Comparison of ENCODE assay signal across 23 cellular contexts in genomic region chr1:89702520-89703045, GRCh38.
DNase-seq lines count a peak whose midpoint lies in the region; ATAC-seq and TF ChIP-seq lines count a peak whose summit lies in the region.
"Had no signal": no experiment of that assay in that cellular context is flagged by ENCODE, and none has a peak within 500 bp of the region (broad histone marks: within the 10 kb centered on the region; RNA-seq: fewer than 3 reads in every experiment).

No MANE protein-coding gene starts in this region.

- H3K9me3 Mint-ChIP-seq in activated T-cell treated with anti-CD3 and anti-CD28 coated beads, Interleukin-2, amount 50 U/mL, for 24 hours = peaks cover 9% of the 10 kb centered on the region
- peaks cover 11% of the 10 kb centered on the region for H3K9me3 Mint-ChIP-seq in activated naive CD8-positive, alpha-beta T cell treated with anti-CD3 and anti-CD28 coated beads, Interleukin-2, amount 50 U/mL, for 24 hours

- H3K36me3 ChIP-seq in DND-41 (ENCODE audit: insufficient read depth, low read length) (peaks cover 3% of the 10 kb centered on the region; the same call in 1 of the 2 replicates), tibial nerve (peaks cover 0 to 3% (median 0%) of the 10 kb centered on the region in 3 donors)
- H3K36me3 ChIP-seq: MG63, SJCRH30 had no signal

- H4K20me1 ChIP-seq in DND-41 (ENCODE audit: insufficient read depth, low read length) = no peaks in the 10 kb centered on the region

- no peaks in the 10 kb centered on the region for H3K27me3 Mint-ChIP-seq in activated T-cell treated with anti-CD3 and anti-CD28 coated beads, Interleukin-2, amount 50 U/mL, for 24 hours
- no peaks in the 10 kb centered on the region for H3K27me3 Mint-ChIP-seq in T-helper 17 cell
- no peaks in the 10 kb centered on the region for H3K27me3 Mint-ChIP-seq in activated naive CD8-positive, alpha-beta T cell treated with anti-CD3 and anti-CD28 coated beads, Interleukin-2, amount 50 U/mL, for 24 hours

- H3K4me1 ChIP-seq in DND-41 (ENCODE audit: insufficient read depth, low read length) = peaks cover 69% of the 10 kb centered on the region
- H3K4me1 ChIP-seq in tibial nerve = peaks cover 0 to 6% (median 2%) of the 10 kb centered on the region in 4 donors
- H3K4me1 ChIP-seq: SJCRH30 had no signal

- no peak for ATAC-seq in DND-41 (ENCODE audit: insufficient read depth, low read depth)
- ATAC-seq in T-helper 17 cell = no peak
- no peak for ATAC-seq in activated naive CD8-positive, alpha-beta T cell treated with anti-CD3 and anti-CD28 coated beads, Interleukin-2, amount 50 U/mL, for 24 hours
- ATAC-seq in GM18498 (IDR thresholded peaks at IDR 0.05; ENCODE audit: unreplicated experiment) = no peak
- no peak for ATAC-seq in HG03521 (IDR thresholded peaks at IDR 0.05; ENCODE audit: unreplicated experiment)
- ATAC-seq: PC-3, Right ventricle myocardium inferior had no signal

- no peak for TF ChIP-seq EP300 in tibial nerve (IDR thresholded peaks at IDR 0.05)

- H3K4me3 Mint-ChIP-seq in activated T-cell treated with anti-CD3 and anti-CD28 coated beads, Interleukin-2, amount 50 U/mL, for 24 hours = no peak overlapping the region
- no peak overlapping the region for H3K4me3 Mint-ChIP-seq in T-helper 17 cell
- no peak overlapping the region for H3K4me3 Mint-ChIP-seq in activated naive CD8-positive, alpha-beta T cell treated with anti-CD3 and anti-CD28 coated beads, Interleukin-2, amount 50 U/mL, for 24 hours

- WGBS in tibial nerve, 2 donors = 95 to 98% methylated on average over 1 of the region's 1 CpG

- no peaks in the 10 kb centered on the region for H3K79me2 ChIP-seq in DND-41 (ENCODE audit: insufficient read depth, low read length)

- H3K4me2 ChIP-seq in DND-41 (ENCODE audit: insufficient read depth, low read length) = peak overlapping the region; percentile 31

- H3K4me1 Mint-ChIP-seq in activated T-cell treated with anti-CD3 and anti-CD28 coated beads, Interleukin-2, amount 50 U/mL, for 24 hours (ENCODE audit: low read depth) = peaks cover 72% of the 10 kb centered on the region
- peaks cover 39% of the 10 kb centered on the region for H3K4me1 Mint-ChIP-seq in T-helper 17 cell
- peaks cover 85% of the 10 kb centered on the region for H3K4me1 Mint-ChIP-seq in activated naive CD8-positive, alpha-beta T cell treated with anti-CD3 and anti-CD28 coated beads, Interleukin-2, amount 50 U/mL, for 24 hours

- TF ChIP-seq POLR2A in tibial nerve (IDR thresholded peaks at IDR 0.05) = no peak

- H3K36me3 Mint-ChIP-seq in activated T-cell treated with anti-CD3 and anti-CD28 coated beads, Interleukin-2, amount 50 U/mL, for 24 hours (ENCODE audit: low read depth) = peaks cover 85% of the 10 kb centered on the region
- H3K36me3 Mint-ChIP-seq in T-helper 17 cell (ENCODE audit: low read depth) = peaks cover 5% of the 10 kb centered on the region
- H3K36me3 Mint-ChIP-seq in activated naive CD8-positive, alpha-beta T cell treated with anti-CD3 and anti-CD28 coated beads, Interleukin-2, amount 50 U/mL, for 24 hours (ENCODE audit: low read depth) = peaks cover 68% of the 10 kb centered on the region

- TF ChIP-seq CTCF in DND-41 (IDR thresholded peaks at IDR 0.05; ENCODE audit: borderline replicate concordance, extremely low read depth, low read length, poor library complexity, severe bottlenecking) (no peak), tibial nerve (IDR thresholded peaks at IDR 0.05) (no peak)

- H3K4me3 ChIP-seq in DND-41 (ENCODE audit: low read depth in 1 of 2, low read length in 2 of 2) = no peak overlapping the region
- H3K4me3 ChIP-seq in tibial nerve = no peak overlapping the region
- H3K4me3 ChIP-seq: MG63, SJCRH30 had no signal

- no peaks in the 10 kb centered on the region for H3K27me3 ChIP-seq in DND-41 (ENCODE audit: insufficient read depth, low read length, poor library complexity)
- no peaks in the 10 kb centered on the region for H3K27me3 ChIP-seq in tibial nerve
- H3K27me3 ChIP-seq: MG63, SJCRH30 had no signal

- H3K9me3 ChIP-seq in DND-41 (ENCODE audit: insufficient read depth, low read length, severe bottlenecking) (no peaks in the 10 kb centered on the region), T-helper 17 cell (ENCODE audit: control insufficient read depth, low read length, poor library complexity, severe bottlenecking) (no peaks in the 10 kb centered on the region), tibial nerve (no peaks in the 10 kb centered on the region)
- H3K9me3 ChIP-seq: MG63, SJCRH30 had no signal

- H3K27ac ChIP-seq in DND-41 (ENCODE audit: low read length) (peak overlapping the region; percentile 60), tibial nerve (no peak overlapping the region)
- H3K27ac ChIP-seq: SJCRH30 had no signal

- no peak for DNase-seq in activated T-cell treated with anti-CD3 and anti-CD28 coated beads, Interleukin-2, amount 50 U/mL, for 24 hours
- no peak for DNase-seq in activated T-cell treated with anti-CD3 and anti-CD28 coated beads, Interleukin-2, amount 50 U/mL, for 48 hours
- DNase-seq in DND-41 (no peak), T-helper 17 cell (no peak), tibial nerve (ENCODE audit: low spot score in 2 of 2) (no peak)
- DNase-seq in activated naive CD8-positive, alpha-beta T cell treated with anti-CD3 and anti-CD28 coated beads, Interleukin-2, amount 50 U/mL, for 24 hours = no peak
- DNase-seq: C1 segment of cervical spinal cord, Calu3, DMS79 treated with DMSO at 0.1 percent for 48 hours, KG1, MG63, NCI-H1105 treated with DMSO at 0.1 percent for 48 hours, NCI-H146, NCI-H1930, NCI-H2107, NCI-H446, NCI-H524 treated with DMSO at 0.1 percent for 48 hours, NCI-H774, PC-3, SJCRH30 had no signal

- H3K9ac ChIP-seq in DND-41 (ENCODE audit: low read depth, low read length) = peak overlapping the region; percentile 7; the same call in 1 of the 2 replicates

- no peak overlapping the region for H2AFZ ChIP-seq in DND-41 (ENCODE audit: low read depth, low read length)

- peak overlapping the region; percentile 58 for H3K27ac Mint-ChIP-seq in activated T-cell treated with anti-CD3 and anti-CD28 coated beads, Interleukin-2, amount 50 U/mL, for 24 hours
- peak overlapping the region; percentile 88 for H3K27ac Mint-ChIP-seq in T-helper 17 cell
- H3K27ac Mint-ChIP-seq in activated naive CD8-positive, alpha-beta T cell treated with anti-CD3 and anti-CD28 coated beads, Interleukin-2, amount 50 U/mL, for 24 hours = peak overlapping the region; percentile 84
